In genomic region chr2:43000242-43001054, GRCh38 we compare ENCODE assay signal across 1 cellular context.
A peak's percentile ranks its signal among the peaks of the same experiment; 100 is the strongest.
TF ChIP-seq lines count a peak whose summit lies in the region.

No MANE protein-coding gene starts in this region.

TF ChIP-seq in HepG2, 621 proteins besides CTCF, POLR2A, EP300 and RAD21 (continued from another document and continues in another):
- no peak for TF ChIP-seq SOX6 (IDR thresholded peaks at IDR 0.05)
- peak; percentile 59 for TF ChIP-seq SOX6 (CRISPR knock-in tag; IDR thresholded peaks at IDR 0.05)
- no peak for TF ChIP-seq ZNF816 (CRISPR knock-in tag; IDR thresholded peaks at IDR 0.05; ENCODE audit: borderline replicate concordance)
- TF ChIP-seq NONO (IDR thresholded peaks at IDR 0.05) = no peak
- TF ChIP-seq NONO (CRISPR knock-in tag; conservative IDR thresholded peaks at IDR 0.05) = peak; percentile 62
- TF ChIP-seq FOXK2 (IDR thresholded peaks at IDR 0.05) = no peak
- TF ChIP-seq TFDP1 (CRISPR knock-in tag; IDR thresholded peaks at IDR 0.05; ENCODE audit: borderline replicate concordance) = peak; percentile 48; the same call in 1 of the 2 replicates
- TF ChIP-seq CHCHD3 (CRISPR knock-in tag; IDR thresholded peaks at IDR 0.05) = peak; percentile 88; the same call in 1 of the 2 replicates
- no peak for TF ChIP-seq ZNF660 (CRISPR knock-in tag; IDR thresholded peaks at IDR 0.05; ENCODE audit: borderline replicate concordance, low read depth)
- peak; percentile 49; the same call in 1 of the 2 replicates for TF ChIP-seq ZMYM2 (CRISPR knock-in tag; IDR thresholded peaks at IDR 0.05)
- TF ChIP-seq, protein P1, sequence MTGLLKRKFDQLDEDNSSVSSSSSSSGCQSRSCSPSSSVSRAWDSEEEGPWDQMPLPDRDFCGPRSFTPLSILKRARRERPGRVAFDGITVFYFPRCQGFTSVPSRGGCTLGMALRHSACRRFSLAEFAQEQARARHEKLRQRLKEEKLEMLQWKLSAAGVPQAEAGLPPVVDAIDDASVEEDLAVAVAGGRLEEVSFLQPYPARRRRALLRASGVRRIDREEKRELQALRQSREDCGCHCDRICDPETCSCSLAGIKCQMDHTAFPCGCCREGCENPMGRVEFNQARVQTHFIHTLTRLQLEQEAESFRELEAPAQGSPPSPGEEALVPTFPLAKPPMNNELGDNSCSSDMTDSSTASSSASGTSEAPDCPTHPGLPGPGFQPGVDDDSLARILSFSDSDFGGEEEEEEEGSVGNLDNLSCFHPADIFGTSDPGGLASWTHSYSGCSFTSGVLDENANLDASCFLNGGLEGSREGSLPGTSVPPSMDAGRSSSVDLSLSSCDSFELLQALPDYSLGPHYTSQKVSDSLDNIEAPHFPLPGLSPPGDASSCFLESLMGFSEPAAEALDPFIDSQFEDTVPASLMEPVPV (CRISPR knock-in tag; IDR thresholded peaks at IDR 0.05) = 0 out of 2 replicates have a peak, but pooled peaks have one; percentile 56
- no peak for TF ChIP-seq SNAPC2 (CRISPR knock-in tag; IDR thresholded peaks at IDR 0.05)
- no peak for TF ChIP-seq NFE2L1 (CRISPR knock-in tag; IDR thresholded peaks at IDR 0.05; ENCODE audit: borderline replicate concordance)
- TF ChIP-seq, protein P2, sequence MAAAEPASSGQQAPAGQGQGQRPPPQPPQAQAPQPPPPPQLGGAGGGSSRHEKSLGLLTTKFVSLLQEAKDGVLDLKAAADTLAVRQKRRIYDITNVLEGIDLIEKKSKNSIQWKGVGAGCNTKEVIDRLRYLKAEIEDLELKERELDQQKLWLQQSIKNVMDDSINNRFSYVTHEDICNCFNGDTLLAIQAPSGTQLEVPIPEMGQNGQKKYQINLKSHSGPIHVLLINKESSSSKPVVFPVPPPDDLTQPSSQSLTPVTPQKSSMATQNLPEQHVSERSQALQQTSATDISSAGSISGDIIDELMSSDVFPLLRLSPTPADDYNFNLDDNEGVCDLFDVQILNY (CRISPR knock-in tag; conservative IDR thresholded peaks at IDR 0.05) = no peak
- peak; percentile 61; the same call in 1 of the 2 replicates for TF ChIP-seq HES4 (CRISPR knock-in tag; IDR thresholded peaks at IDR 0.05; ENCODE audit: borderline replicate concordance)
- TF ChIP-seq SRY (CRISPR knock-in tag; IDR thresholded peaks at IDR 0.05) = 0 out of 2 replicates have a peak, but pooled peaks have one; percentile 30
- peak; percentile 35; the same call in 1 of the 2 replicates for TF ChIP-seq ISL2 (CRISPR knock-in tag; IDR thresholded peaks at IDR 0.05)
- TF ChIP-seq MED13 (CRISPR knock-in tag; IDR thresholded peaks at IDR 0.05) = no peak
- TF ChIP-seq TARDBP (CRISPR knock-in tag; IDR thresholded peaks at IDR 0.05) = peak; percentile 53; the same call in 1 of the 2 replicates
- TF ChIP-seq ZNF562 (CRISPR knock-in tag; IDR thresholded peaks at IDR 0.05; ENCODE audit: borderline replicate concordance) = 0 out of 2 replicates have a peak, but pooled peaks have one; percentile 35
- TF ChIP-seq TBX2 (CRISPR knock-in tag; IDR thresholded peaks at IDR 0.05; ENCODE audit: borderline replicate concordance) = peak; percentile 68; the same call in 1 of the 2 replicates
- TF ChIP-seq, protein P3, sequence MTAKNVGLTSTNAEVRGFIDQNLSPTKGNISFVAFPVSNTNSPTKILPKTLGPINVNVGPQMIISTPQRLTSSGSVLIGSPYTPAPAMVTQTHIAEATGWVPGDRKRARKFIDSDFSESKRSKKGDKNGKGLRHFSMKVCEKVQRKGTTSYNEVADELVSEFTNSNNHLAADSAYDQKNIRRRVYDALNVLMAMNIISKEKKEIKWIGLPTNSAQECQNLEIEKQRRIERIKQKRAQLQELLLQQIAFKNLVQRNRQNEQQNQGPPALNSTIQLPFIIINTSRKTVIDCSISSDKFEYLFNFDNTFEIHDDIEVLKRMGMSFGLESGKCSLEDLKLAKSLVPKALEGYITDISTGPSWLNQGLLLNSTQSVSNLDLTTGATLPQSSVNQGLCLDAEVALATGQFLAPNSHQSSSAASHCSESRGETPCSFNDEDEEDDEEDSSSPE (CRISPR knock-in tag; IDR thresholded peaks at IDR 0.05) = no peak
- TF ChIP-seq SP4 (CRISPR knock-in tag; IDR thresholded peaks at IDR 0.05) = no peak; the same call in 1 of the 2 replicates
- TF ChIP-seq ZBTB10 (CRISPR knock-in tag; IDR thresholded peaks at IDR 0.05; ENCODE audit: borderline replicate concordance) = peak; percentile 87; the same call in 1 of the 2 replicates
- TF ChIP-seq ZBTB49 (CRISPR knock-in tag; IDR thresholded peaks at IDR 0.05; ENCODE audit: borderline replicate concordance) = no peak
- no peak; the same call in 1 of the 2 replicates for TF ChIP-seq ZNF740 (CRISPR knock-in tag; IDR thresholded peaks at IDR 0.05)
- TF ChIP-seq CBX1 (IDR thresholded peaks at IDR 0.05; ENCODE audit: low read depth) = no peak
- TF ChIP-seq CHD4 (IDR thresholded peaks at IDR 0.05; ENCODE audit: borderline replicate concordance, low read length) = no peak
- no peak for TF ChIP-seq MIER2 (CRISPR knock-in tag; IDR thresholded peaks at IDR 0.05)
- no peak for TF ChIP-seq ZSCAN20 (CRISPR knock-in tag; IDR thresholded peaks at IDR 0.05; ENCODE audit: borderline replicate concordance)
- TF ChIP-seq GFI1 (CRISPR knock-in tag; IDR thresholded peaks at IDR 0.05; ENCODE audit: borderline replicate concordance) = no peak; the same call in 1 of the 2 replicates
- peak; percentile 53 for TF ChIP-seq RBFOX2 (IDR thresholded peaks at IDR 0.05; ENCODE audit: low read depth, low read length)
- TF ChIP-seq SALL1 (CRISPR knock-in tag; IDR thresholded peaks at IDR 0.05) = peak; percentile 80
- TF ChIP-seq SMAD9 (CRISPR knock-in tag; IDR thresholded peaks at IDR 0.05) = no peak
- peak; percentile 85 for TF ChIP-seq THAP9 (CRISPR knock-in tag; IDR thresholded peaks at IDR 0.05; ENCODE audit: borderline replicate concordance)
- TF ChIP-seq, protein P4, sequence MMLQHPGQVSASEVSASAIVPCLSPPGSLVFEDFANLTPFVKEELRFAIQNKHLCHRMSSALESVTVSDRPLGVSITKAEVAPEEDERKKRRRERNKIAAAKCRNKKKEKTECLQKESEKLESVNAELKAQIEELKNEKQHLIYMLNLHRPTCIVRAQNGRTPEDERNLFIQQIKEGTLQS (CRISPR knock-in tag; IDR thresholded peaks at IDR 0.05) = 0 out of 2 replicates have a peak, but pooled peaks have one; percentile 18
- no peak for TF ChIP-seq DNMT3B (CRISPR knock-in tag; conservative IDR thresholded peaks at IDR 0.05)
- 0 out of 2 replicates have a peak, but pooled peaks have one; percentile 32 for TF ChIP-seq ZNF230 (CRISPR knock-in tag; IDR thresholded peaks at IDR 0.05)
- TF ChIP-seq, protein P5, sequence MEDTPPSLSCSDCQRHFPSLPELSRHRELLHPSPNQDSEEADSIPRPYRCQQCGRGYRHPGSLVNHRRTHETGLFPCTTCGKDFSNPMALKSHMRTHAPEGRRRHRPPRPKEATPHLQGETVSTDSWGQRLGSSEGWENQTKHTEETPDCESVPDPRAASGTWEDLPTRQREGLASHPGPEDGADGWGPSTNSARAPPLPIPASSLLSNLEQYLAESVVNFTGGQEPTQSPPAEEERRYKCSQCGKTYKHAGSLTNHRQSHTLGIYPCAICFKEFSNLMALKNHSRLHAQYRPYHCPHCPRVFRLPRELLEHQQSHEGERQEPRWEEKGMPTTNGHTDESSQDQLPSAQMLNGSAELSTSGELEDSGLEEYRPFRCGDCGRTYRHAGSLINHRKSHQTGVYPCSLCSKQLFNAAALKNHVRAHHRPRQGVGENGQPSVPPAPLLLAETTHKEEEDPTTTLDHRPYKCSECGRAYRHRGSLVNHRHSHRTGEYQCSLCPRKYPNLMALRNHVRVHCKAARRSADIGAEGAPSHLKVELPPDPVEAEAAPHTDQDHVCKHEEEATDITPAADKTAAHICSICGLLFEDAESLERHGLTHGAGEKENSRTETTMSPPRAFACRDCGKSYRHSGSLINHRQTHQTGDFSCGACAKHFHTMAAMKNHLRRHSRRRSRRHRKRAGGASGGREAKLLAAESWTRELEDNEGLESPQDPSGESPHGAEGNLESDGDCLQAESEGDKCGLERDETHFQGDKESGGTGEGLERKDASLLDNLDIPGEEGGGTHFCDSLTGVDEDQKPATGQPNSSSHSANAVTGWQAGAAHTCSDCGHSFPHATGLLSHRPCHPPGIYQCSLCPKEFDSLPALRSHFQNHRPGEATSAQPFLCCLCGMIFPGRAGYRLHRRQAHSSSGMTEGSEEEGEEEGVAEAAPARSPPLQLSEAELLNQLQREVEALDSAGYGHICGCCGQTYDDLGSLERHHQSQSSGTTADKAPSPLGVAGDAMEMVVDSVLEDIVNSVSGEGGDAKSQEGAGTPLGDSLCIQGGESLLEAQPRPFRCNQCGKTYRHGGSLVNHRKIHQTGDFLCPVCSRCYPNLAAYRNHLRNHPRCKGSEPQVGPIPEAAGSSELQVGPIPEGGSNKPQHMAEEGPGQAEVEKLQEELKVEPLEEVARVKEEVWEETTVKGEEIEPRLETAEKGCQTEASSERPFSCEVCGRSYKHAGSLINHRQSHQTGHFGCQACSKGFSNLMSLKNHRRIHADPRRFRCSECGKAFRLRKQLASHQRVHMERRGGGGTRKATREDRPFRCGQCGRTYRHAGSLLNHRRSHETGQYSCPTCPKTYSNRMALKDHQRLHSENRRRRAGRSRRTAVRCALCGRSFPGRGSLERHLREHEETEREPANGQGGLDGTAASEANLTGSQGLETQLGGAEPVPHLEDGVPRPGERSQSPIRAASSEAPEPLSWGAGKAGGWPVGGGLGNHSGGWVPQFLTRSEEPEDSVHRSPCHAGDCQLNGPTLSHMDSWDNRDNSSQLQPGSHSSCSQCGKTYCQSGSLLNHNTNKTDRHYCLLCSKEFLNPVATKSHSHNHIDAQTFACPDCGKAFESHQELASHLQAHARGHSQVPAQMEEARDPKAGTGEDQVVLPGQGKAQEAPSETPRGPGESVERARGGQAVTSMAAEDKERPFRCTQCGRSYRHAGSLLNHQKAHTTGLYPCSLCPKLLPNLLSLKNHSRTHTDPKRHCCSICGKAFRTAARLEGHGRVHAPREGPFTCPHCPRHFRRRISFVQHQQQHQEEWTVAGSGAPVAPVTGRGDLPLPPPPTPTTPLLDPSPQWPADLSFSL (CRISPR knock-in tag; IDR thresholded peaks at IDR 0.05) = 0 out of 2 replicates have a peak, but pooled peaks have one; percentile 11
